28 cellular contexts compared by ENCODE assay signal in genomic region chr17:80667462-80668277, GRCh38.
DNase-seq lines count a peak whose midpoint lies in the region; ATAC-seq, FAIRE-seq and TF ChIP-seq lines count a peak whose summit lies in the region.
"Had no signal": no experiment of that assay in that cellular context is flagged by ENCODE, and none has a peak within 500 bp of the region (broad histone marks: within the 10 kb centered on the region; RNA-seq: fewer than 3 reads in every experiment).

No MANE protein-coding gene starts in this region.

- no peaks in the 10 kb centered on the region for H3K36me3 ChIP-seq in small intestine (ENCODE audit: control insufficient read depth in 2 of 2, insufficient read depth in 2 of 2, low read length in 2 of 2)
- H3K36me3 ChIP-seq: esophagus squamous epithelium had no signal

- H3K9me3 ChIP-seq in small intestine (ENCODE audit: control insufficient read depth, low read depth): no peaks in the 10 kb centered on the region
- H3K9me3 ChIP-seq: A549, esophagus squamous epithelium, MG63, psoas muscle, SJSA1 had no signal

- peak overlapping the region; percentile 7 for H3K4me3 ChIP-seq in Jurkat, Clone E6-1 (ENCODE audit: low read length)
- H3K4me3 ChIP-seq in small intestine (ENCODE audit: low read depth in 1 of 2, low read length in 2 of 2): no peak overlapping the region
- H3K4me3 ChIP-seq: A549, esophagus squamous epithelium, MG63, PC-9, psoas muscle, SJSA1, smooth muscle cell had no signal

- no peaks in the 10 kb centered on the region for H3K9me3 Mint-ChIP-seq in activated CD8-positive, alpha-beta memory T cell treated with anti-CD3 and anti-CD28 coated beads, Interleukin-2, amount 10 ng/mL, durations not matched to agents 7 days and 5 days (ENCODE audit: low read depth)
- no peaks in the 10 kb centered on the region for H3K9me3 Mint-ChIP-seq in activated T-helper 17 cell treated with anti-CD3 and anti-CD28 coated beads, Interleukin-2, amount 50 U/mL, for 72 hours
- H3K9me3 Mint-ChIP-seq in type B pancreatic cell: peaks cover 4% of the 10 kb centered on the region
- H3K9me3 Mint-ChIP-seq: H9, neural crest cell had no signal

- H3K4me1 Mint-ChIP-seq in activated CD8-positive, alpha-beta memory T cell treated with anti-CD3 and anti-CD28 coated beads, Interleukin-2, amount 10 ng/mL, durations not matched to agents 7 days and 5 days: peaks cover 67% of the 10 kb centered on the region
- peaks cover 44% of the 10 kb centered on the region for H3K4me1 Mint-ChIP-seq in activated T-helper 17 cell treated with anti-CD3 and anti-CD28 coated beads, Interleukin-2, amount 50 U/mL, for 72 hours
- peaks cover 54% of the 10 kb centered on the region for H3K4me1 Mint-ChIP-seq in type B pancreatic cell (ENCODE audit: unreplicated experiment)

- FAIRE-seq in small intestine (lab: Jason Lieb, UNC): no peak
- FAIRE-seq in frontal cortex (lab: Jason Lieb, UNC): no peak
- FAIRE-seq: A549 had no signal

- no peak overlapping the region for H3K4me3 Mint-ChIP-seq in activated CD8-positive, alpha-beta memory T cell treated with anti-CD3 and anti-CD28 coated beads, Interleukin-2, amount 10 ng/mL, durations not matched to agents 7 days and 5 days
- H3K4me3 Mint-ChIP-seq in activated T-helper 17 cell treated with anti-CD3 and anti-CD28 coated beads, Interleukin-2, amount 50 U/mL, for 72 hours: peak overlapping the region; percentile 83
- H3K4me3 Mint-ChIP-seq in type B pancreatic cell: no peak overlapping the region
- H3K4me3 Mint-ChIP-seq: H9, mesothelial cell of epicardium, neural crest cell had no signal

- peak overlapping the region; percentile 77 for H3K27ac Mint-ChIP-seq in activated CD8-positive, alpha-beta memory T cell treated with anti-CD3 and anti-CD28 coated beads, Interleukin-2, amount 10 ng/mL, durations not matched to agents 7 days and 5 days
- H3K27ac Mint-ChIP-seq in activated T-helper 17 cell treated with anti-CD3 and anti-CD28 coated beads, Interleukin-2, amount 50 U/mL, for 72 hours: peak overlapping the region; percentile 49
- no peak overlapping the region for H3K27ac Mint-ChIP-seq in type B pancreatic cell
- H3K27ac Mint-ChIP-seq: H9, mesothelial cell of epicardium had no signal

- ATAC-seq in activated CD8-positive, alpha-beta memory T cell treated with anti-CD3 and anti-CD28 coated beads, Interleukin-2, amount 10 ng/mL, durations not matched to agents 7 days and 5 days: peak; percentile 62
- peak; percentile 18 for ATAC-seq in activated T-helper 17 cell treated with anti-CD3 and anti-CD28 coated beads, Interleukin-2, amount 50 U/mL, for 72 hours (replicated peaks)
- no peak for ATAC-seq in HG02870 (IDR thresholded peaks at IDR 0.05; ENCODE audit: unreplicated experiment)
- ATAC-seq: A549, left cardiac atrium, psoas muscle had no signal

- no peaks in the 10 kb centered on the region for H3K27me3 ChIP-seq in small intestine (ENCODE audit: control insufficient read depth in 2 of 2, insufficient read depth in 2 of 2, low read length in 2 of 2)
- H3K27me3 ChIP-seq: esophagus squamous epithelium, MG63, SJSA1 had no signal

- peak; percentile 60 for DNase-seq in activated CD8-positive, alpha-beta memory T cell treated with anti-CD3 and anti-CD28 coated beads, Interleukin-2, amount 10 ng/mL, durations not matched to agents 7 days and 5 days
- DNase-seq in activated CD8-positive, alpha-beta memory T cell treated with anti-CD3 and anti-CD28 coated beads, Interleukin-2, amount 50 U/mL, for 4 hours: no peak
- peak; percentile 82 for DNase-seq in Jurkat, Clone E6-1 (ENCODE audit: low read depth, low spot score)
- DNase-seq in small intestine (peak; percentile 60), frontal cortex (ENCODE audit: low spot score in 2 of 2) (no peak), type B pancreatic cell (ENCODE audit: extremely low spot score, unreplicated experiment) (no peak)
- DNase-seq: activated CD4-positive, CD25-positive, alpha-beta regulatory T cell treated with anti-CD3 and anti-CD28 coated beads, Interleukin-2, amount 50 U/mL, for 72 hours; activated T-cell treated with anti-CD3 and anti-CD28 coated beads, Interleukin-2, amount 50 U/mL, for 1 hour; amygdala; C1 segment of cervical spinal cord; effector CD4-positive, alpha-beta T cell; esophagus squamous epithelium; H9; left cardiac atrium; MG63; NCI-H1694 treated with DMSO at 0.1 percent for 48 hours; NCI-H748 treated with DMSO at 0.1 percent for 48 hours; PC-9; stimulated activated CD4-positive, alpha-beta T cell treated with anti-CD3 and anti-CD28 coated beads, Interleukin-4, amount 100 ng/mL, for 1 hour; T-helper 9 cell had no signal

- H3K4me1 ChIP-seq in small intestine (ENCODE audit: control insufficient read depth in 2 of 2, insufficient read depth in 1 of 2, low read depth in 1 of 2, low read length in 1 of 2): peaks cover 5 to 9% of the 10 kb centered on the region in 2 donors
- H3K4me1 ChIP-seq: A549, psoas muscle had no signal

- peaks cover 19% of the 10 kb centered on the region for H3K36me3 Mint-ChIP-seq in activated CD8-positive, alpha-beta memory T cell treated with anti-CD3 and anti-CD28 coated beads, Interleukin-2, amount 10 ng/mL, durations not matched to agents 7 days and 5 days
- peaks cover 5% of the 10 kb centered on the region for H3K36me3 Mint-ChIP-seq in activated T-helper 17 cell treated with anti-CD3 and anti-CD28 coated beads, Interleukin-2, amount 50 U/mL, for 72 hours (ENCODE audit: low read depth)
- peaks cover 12% of the 10 kb centered on the region for H3K36me3 Mint-ChIP-seq in type B pancreatic cell

- H3K27me3 Mint-ChIP-seq in activated CD8-positive, alpha-beta memory T cell treated with anti-CD3 and anti-CD28 coated beads, Interleukin-2, amount 10 ng/mL, durations not matched to agents 7 days and 5 days: no peaks in the 10 kb centered on the region
- no peaks in the 10 kb centered on the region for H3K27me3 Mint-ChIP-seq in activated T-helper 17 cell treated with anti-CD3 and anti-CD28 coated beads, Interleukin-2, amount 50 U/mL, for 72 hours
- no peaks in the 10 kb centered on the region for H3K27me3 Mint-ChIP-seq in type B pancreatic cell

- no peak for TF ChIP-seq CTCF in type B pancreatic cell (conservative IDR thresholded peaks at IDR 0.05)

- CTCF ChIA-PET in activated CD8-positive, alpha-beta memory T cell treated with anti-CD3 and anti-CD28 coated beads, Interleukin-2, amount 10 ng/mL, durations not matched to agents 7 days and 5 days (lab: Charles Lee): no interaction called here

- WGBS in small intestine, 3 donors: 70 to 79% (median 71%) methylated on average over 12 of the region's 12 CpGs

- H3K27ac ChIP-seq in small intestine (ENCODE audit: low read depth in 1 of 2, low read length in 1 of 2): no peak overlapping the region
- H3K27ac ChIP-seq: A549, esophagus squamous epithelium, PC-9, psoas muscle, SJSA1 had no signal

Comparison
In these comparisons a context has a peak if more than half of its experiments do, and no peak if none do; other contexts are left out.
1. DNase-seq: peak in activated CD8-positive, alpha-beta memory T cell treated with anti-CD3 and anti-CD28 coated beads, Interleukin-2, amount 10 ng/mL, durations not matched to agents 7 days and 5 days (single experiment), Jurkat, Clone E6-1 (single experiment) and small intestine (single experiment); none in activated CD8-positive, alpha-beta memory T cell treated with anti-CD3 and anti-CD28 coated beads, Interleukin-2, amount 50 U/mL, for 4 hours (single experiment), frontal cortex (0 of 2) and type B pancreatic cell (single experiment).